In genomic region chr2:199316851-199317250, GRCh38 we compare ENCODE assay signal across 19 cellular contexts.
"Had no signal": no experiment of that assay in that cellular context is flagged by ENCODE, and none has a peak within 500 bp of the region (broad histone marks: within the 10 kb centered on the region; RNA-seq: fewer than 3 reads in every experiment).

No MANE protein-coding gene starts in this region.

- H3K4me3 ChIP-seq: esophagus squamous epithelium, gastroesophageal sphincter, heart left ventricle, hepatocyte, left lung, lower lobe of right lung had no signal

- H3K4me1 ChIP-seq: esophagus squamous epithelium, foreskin keratinocyte, gastroesophageal sphincter, heart left ventricle, left lung, lower lobe of right lung had no signal

- H3K9me3 ChIP-seq: esophagus squamous epithelium, gastroesophageal sphincter, heart left ventricle, left lung, lower lobe of right lung had no signal

- ATAC-seq: foreskin keratinocyte; gastroesophageal sphincter; heart left ventricle; left lung; left ventricle myocardium superior; lower lobe of right lung; naive thymus-derived CD8-positive, alpha-beta T cell had no signal

- H3K36me3 ChIP-seq: esophagus squamous epithelium, gastroesophageal sphincter, heart left ventricle, left lung, lower lobe of right lung had no signal

- H3K27me3 ChIP-seq: esophagus squamous epithelium, foreskin keratinocyte, gastroesophageal sphincter, heart left ventricle, hepatocyte, left lung had no signal

- DNase-seq: cortex of kidney; effector CD4-positive, alpha-beta T cell; effector memory CD4-positive, alpha-beta T cell; esophagus squamous epithelium; foreskin keratinocyte; heart left ventricle; hypothalamus; immature natural killer cell; islet precursor cell; kidney; kidney glomerular epithelial cell; left lung; left ventricle myocardium superior; lower lobe of right lung; mesenchymal stem cell; naive B cell; naive thymus-derived CD8-positive, alpha-beta T cell had no signal

- H3K27ac ChIP-seq: esophagus squamous epithelium, foreskin keratinocyte, gastroesophageal sphincter, heart left ventricle, hepatocyte, left lung, lower lobe of right lung had no signal
